1 cellular context compared by ENCODE assay signal in the genomic region with DNA sequence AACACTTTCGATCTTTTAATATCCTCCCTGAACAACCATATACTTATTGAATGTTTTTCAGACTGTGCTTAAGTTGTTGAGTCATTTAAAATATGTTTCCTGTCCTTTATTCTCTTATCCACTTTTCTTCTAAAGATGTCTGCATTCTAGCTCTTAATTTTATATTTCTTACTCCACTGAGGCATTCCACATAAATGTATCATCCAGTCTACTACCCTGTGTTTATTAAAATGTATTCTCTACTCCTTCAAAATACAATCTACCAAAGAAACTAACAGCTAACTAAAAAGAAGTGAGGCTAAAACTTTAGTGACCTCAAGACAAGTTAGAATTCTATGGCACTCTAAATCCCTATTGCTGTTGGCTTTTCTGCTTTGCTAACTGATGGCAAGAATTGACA.
TF ChIP-seq lines count a peak whose summit lies in the region.

No MANE protein-coding gene starts in this region.

TF ChIP-seq in SK-N-SH treated with all-trans-retinoic acid at 6 μM for 48 hours, 23 proteins besides CTCF, POLR2A, EP300 and RAD21 (continued from another document):
- TF ChIP-seq, protein P1, sequence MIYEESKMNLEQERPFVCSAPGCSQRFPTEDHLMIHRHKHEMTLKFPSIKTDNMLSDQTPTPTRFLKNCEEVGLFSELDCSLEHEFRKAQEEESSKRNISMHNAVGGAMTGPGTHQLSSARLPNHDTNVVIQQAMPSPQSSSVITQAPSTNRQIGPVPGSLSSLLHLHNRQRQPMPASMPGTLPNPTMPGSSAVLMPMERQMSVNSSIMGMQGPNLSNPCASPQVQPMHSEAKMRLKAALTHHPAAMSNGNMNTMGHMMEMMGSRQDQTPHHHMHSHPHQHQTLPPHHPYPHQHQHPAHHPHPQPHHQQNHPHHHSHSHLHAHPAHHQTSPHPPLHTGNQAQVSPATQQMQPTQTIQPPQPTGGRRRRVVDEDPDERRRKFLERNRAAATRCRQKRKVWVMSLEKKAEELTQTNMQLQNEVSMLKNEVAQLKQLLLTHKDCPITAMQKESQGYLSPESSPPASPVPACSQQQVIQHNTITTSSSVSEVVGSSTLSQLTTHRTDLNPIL (CRISPR knock-in tag; IDR thresholded peaks at IDR 0.05; ENCODE audit: low read depth): no peak
- TF ChIP-seq ZNF8 (CRISPR knock-in tag; IDR thresholded peaks at IDR 0.05): no peak
